Comparison of ENCODE assay signal across 10 cellular contexts in genomic region chr2:109217362-109218086, GRCh38.
DNase-seq lines count a peak whose midpoint lies in the region; ATAC-seq, FAIRE-seq and TF ChIP-seq lines count a peak whose summit lies in the region.
"Had no signal": no experiment of that assay in that cellular context is flagged by ENCODE, and none has a peak within 500 bp of the region (broad histone marks: within the 10 kb centered on the region; RNA-seq: fewer than 3 reads in every experiment).

No MANE protein-coding gene starts in this region.

- peak overlapping the region; percentile 17; the same call in 1 of the 2 replicates for H3K9ac ChIP-seq in GM12878 (ENCODE audit: control insufficient read depth, insufficient read depth, low read length)

- peak; percentile 48 for FAIRE-seq in GM12892 (lab: Jason Lieb, UNC)
- FAIRE-seq in GM12878 (lab: Jason Lieb, UNC), result peak; percentile 69

- no peaks in the 10 kb centered on the region for H3K36me3 ChIP-seq in GM12878 (ENCODE audit: control insufficient read depth in 2 of 2, insufficient read depth in 2 of 2, low read length in 1 of 2)

- BruUV-seq in GM12878 (replicated peaks; lab: Mats Ljungman, UMichigan), result TSS peak; percentile 40

- no peak for TF ChIP-seq RAD21 in GM12878 (IDR thresholded peaks at IDR 0.05; ENCODE audit: insufficient read depth, low read depth, low read length)

- TF ChIP-seq POLR2A in GM12892 (IDR thresholded peaks at IDR 0.05; ENCODE audit: low read depth, low read length), result no peak
- TF ChIP-seq POLR2A in GM12878 (IDR thresholded peaks at IDR 0.05; ENCODE audit: low read depth, low read length), result no peak

- POLR2A ChIA-PET in GM12878 (lab: Charles Lee), result interaction anchor here (0.6 to 1.9 kb wide), 7 partner anchors 8 to 296 kb away, joined by 3 to 8 read pairs (median 4); no protein-coding TSS in a partner anchor

- RAD21 ChIA-PET in GM12878 (lab: Charles Lee; ENCODE audit: unreplicated experiment), result interaction anchor here (0.5 to 2.0 kb wide), 21 partner anchors 8 to 297 kb away, joined by 3 to 25 read pairs (median 4); partner anchors contain the start of gene SH3RF3

- WGBS in GM12878 (ENCODE audit: insufficient coverage, insufficient replicate concordance, low lambda C conversion rate, missing lambda C conversion rate), result 16% methylated on average over 12 of the region's 12 CpGs

- no peaks in the 10 kb centered on the region for H4K20me1 ChIP-seq in GM12878 (ENCODE audit: control insufficient read depth, insufficient read depth)

- SMC1A ChIA-PET in GM12878 (lab: Charles Lee; ENCODE audit: uncharacterized antibody, unreplicated experiment), result interaction anchor here (0.6 to 5.8 kb wide), 18 partner anchors 9 to 297 kb away, joined by 3 to 48 read pairs (median 6); no protein-coding TSS in a partner anchor

- peaks cover 38% of the 10 kb centered on the region for H3K4me1 ChIP-seq in GM12878 (ENCODE audit: control insufficient read depth, insufficient read depth, low read length)

- intact Hi-C loops in GM12878 (cut with micrococcal nuclease; ENCODE audit: unreplicated experiment), result loop anchor here (1.0 to 10.0 kb wide), 4 partner anchors 37 to 297 kb away; partner anchors contain the start of gene SH3RF3

- no peaks in the 10 kb centered on the region for H3K27me3 ChIP-seq in GM12878 (replicated peaks in 1 of 2; ENCODE audit: control insufficient read depth in 2 of 2, insufficient read depth in 2 of 2, low read length in 1 of 2)

- no peak overlapping the region for H2AFZ ChIP-seq in GM12878 (ENCODE audit: control insufficient read depth, low read depth, low read length)

- TF ChIP-seq CTCF in GM12878 (IDR thresholded peaks at IDR 0.05 in 2 of 3, conservative IDR thresholded peaks at IDR 0.05 in 1 of 3; ENCODE audit: control insufficient read depth in 2 of 3, extremely low read depth in 1 of 3, insufficient read depth in 1 of 3, low read depth in 3 of 3, low read length in 3 of 3), result no peak
- TF ChIP-seq CTCF in omental fat pad (IDR thresholded peaks at IDR 0.05), result no peak

- ATAC-seq in GM12878, result peak; percentile 5
- ATAC-seq in GM21515 (IDR thresholded peaks at IDR 0.05; ENCODE audit: unreplicated experiment), result no peak
- no peak for ATAC-seq in omental fat pad (ENCODE audit: low FRiP score)
- no peak for ATAC-seq in GM18873 (IDR thresholded peaks at IDR 0.05; ENCODE audit: low FRiP score, unreplicated experiment)

- CTCF ChIA-PET in GM12878 (lab: Yijun Ruan, JAX), result interaction anchor here (0.8 to 2.3 kb wide), 14 partner anchors 9 to 328 kb away, joined by 3 to 11 read pairs (median 4); no protein-coding TSS in a partner anchor

- no peak for TF ChIP-seq EP300 in GM12878 (IDR thresholded peaks at IDR 0.05; ENCODE audit: borderline replicate concordance in 1 of 2, control insufficient read depth in 1 of 2, low read depth in 2 of 2, low read length in 2 of 2)

- H3K4me3 ChIP-seq in GM12878, result no peak overlapping the region

- peak overlapping the region; percentile 68 for H3K27ac ChIP-seq in GM12878 (ENCODE audit: control insufficient read depth, insufficient read depth)

- H3K4me2 ChIP-seq in GM12878 (ENCODE audit: control insufficient read depth, insufficient read depth), result peak overlapping the region; percentile 36

- no peaks in the 10 kb centered on the region for H3K9me3 ChIP-seq in GM12878 (replicated peaks; ENCODE audit: control insufficient read depth, insufficient read depth, low read length)

- in situ Hi-C loops in GM12878 (cut with MboI), result no loop called here

- DNase-seq in Ammon's horn (ENCODE audit: low spot score) (peak; percentile 41), GM12892 (ENCODE audit: insufficient read length) (no peak), GM12878 (ENCODE audit: low read depth, low spot score) (no peak), midbrain (lab: John Stamatoyannopoulos, UW) (peak; percentile 7), cerebellar nuclear complex (lab: John Stamatoyannopoulos, UW) (no peak), omental fat pad (ENCODE audit: low spot score) (no peak)
- DNase-seq: cortex of kidney, T1000 had no signal

- no peaks in the 10 kb centered on the region for H3K79me2 ChIP-seq in GM12878 (ENCODE audit: control insufficient read depth, insufficient read depth, low read length)

TF ChIP-seq in GM12878, 131 proteins besides CTCF, POLR2A, EP300 and RAD21 (continues in another document):
- peak; percentile 42; the same call in 1 of the 2 replicates for TF ChIP-seq JUNB (IDR thresholded peaks at IDR 0.05)
- TF ChIP-seq FOXM1 (IDR thresholded peaks at IDR 0.05; ENCODE audit: low read depth, low read length), result peak; percentile 38; the same call in 1 of the 2 replicates
- TF ChIP-seq SMARCA5 (IDR thresholded peaks at IDR 0.05), result no peak
- no peak for TF ChIP-seq CEBPB (IDR thresholded peaks at IDR 0.05; ENCODE audit: borderline replicate concordance in 1 of 2, low read depth in 2 of 2, low read length in 2 of 2)
- TF ChIP-seq SIX5 (IDR thresholded peaks at IDR 0.05; ENCODE audit: low read depth, low read length, severe bottlenecking), result no peak
- TF ChIP-seq NFIC (IDR thresholded peaks at IDR 0.05; ENCODE audit: low read depth, low read length), result peak; percentile 30; the same call in 1 of the 2 replicates
- peak; percentile 25; the same call in 1 of the 2 replicates for TF ChIP-seq NR2F1 (conservative IDR thresholded peaks at IDR 0.05)
- no peak for TF ChIP-seq HCFC1 (IDR thresholded peaks at IDR 0.05; ENCODE audit: low read length)
- TF ChIP-seq ZBTB4 (CRISPR knock-in tag; IDR thresholded peaks at IDR 0.05), result no peak
- TF ChIP-seq ZNF274 (IDR thresholded peaks at IDR 0.05; ENCODE audit: insufficient read depth, insufficient read length), result no peak
- TF ChIP-seq, protein P1, sequence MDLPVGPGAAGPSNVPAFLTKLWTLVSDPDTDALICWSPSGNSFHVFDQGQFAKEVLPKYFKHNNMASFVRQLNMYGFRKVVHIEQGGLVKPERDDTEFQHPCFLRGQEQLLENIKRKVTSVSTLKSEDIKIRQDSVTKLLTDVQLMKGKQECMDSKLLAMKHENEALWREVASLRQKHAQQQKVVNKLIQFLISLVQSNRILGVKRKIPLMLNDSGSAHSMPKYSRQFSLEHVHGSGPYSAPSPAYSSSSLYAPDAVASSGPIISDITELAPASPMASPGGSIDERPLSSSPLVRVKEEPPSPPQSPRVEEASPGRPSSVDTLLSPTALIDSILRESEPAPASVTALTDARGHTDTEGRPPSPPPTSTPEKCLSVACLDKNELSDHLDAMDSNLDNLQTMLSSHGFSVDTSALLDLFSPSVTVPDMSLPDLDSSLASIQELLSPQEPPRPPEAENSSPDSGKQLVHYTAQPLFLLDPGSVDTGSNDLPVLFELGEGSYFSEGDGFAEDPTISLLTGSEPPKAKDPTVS (IDR thresholded peaks at IDR 0.05; ENCODE audit: low read depth, low read length), result no peak
- no peak for TF ChIP-seq ASH2L (IDR thresholded peaks at IDR 0.05; ENCODE audit: borderline replicate concordance, low read depth)
- TF ChIP-seq BRCA1 (IDR thresholded peaks at IDR 0.05; ENCODE audit: low read depth, low read length), result no peak
- TF ChIP-seq PAX8 (IDR thresholded peaks at IDR 0.05), result no peak
- TF ChIP-seq, protein P2, sequence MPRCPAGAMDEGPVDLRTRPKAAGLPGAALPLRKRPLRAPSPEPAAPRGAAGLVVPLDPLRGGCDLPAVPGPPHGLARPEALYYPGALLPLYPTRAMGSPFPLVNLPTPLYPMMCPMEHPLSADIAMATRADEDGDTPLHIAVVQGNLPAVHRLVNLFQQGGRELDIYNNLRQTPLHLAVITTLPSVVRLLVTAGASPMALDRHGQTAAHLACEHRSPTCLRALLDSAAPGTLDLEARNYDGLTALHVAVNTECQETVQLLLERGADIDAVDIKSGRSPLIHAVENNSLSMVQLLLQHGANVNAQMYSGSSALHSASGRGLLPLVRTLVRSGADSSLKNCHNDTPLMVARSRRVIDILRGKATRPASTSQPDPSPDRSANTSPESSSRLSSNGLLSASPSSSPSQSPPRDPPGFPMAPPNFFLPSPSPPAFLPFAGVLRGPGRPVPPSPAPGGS (IDR thresholded peaks at IDR 0.05; ENCODE audit: borderline replicate concordance, insufficient read depth, low read depth, low read length, poor library complexity, severe bottlenecking), result peak; percentile 25
- TF ChIP-seq SMC3 (IDR thresholded peaks at IDR 0.05; ENCODE audit: borderline replicate concordance, low read length), result no peak

Comparison
In these comparisons a context has a peak if more than half of its experiments do, and no peak if none do; other contexts are left out.
1. DNase-seq: peak in Ammon's horn (single experiment) and midbrain (single experiment); none in GM12892 (single experiment), GM12878 (single experiment), cerebellar nuclear complex (0 of 2) and omental fat pad (single experiment).